Comparison of ENCODE assay signal across 3 cellular contexts in the genomic region with DNA sequence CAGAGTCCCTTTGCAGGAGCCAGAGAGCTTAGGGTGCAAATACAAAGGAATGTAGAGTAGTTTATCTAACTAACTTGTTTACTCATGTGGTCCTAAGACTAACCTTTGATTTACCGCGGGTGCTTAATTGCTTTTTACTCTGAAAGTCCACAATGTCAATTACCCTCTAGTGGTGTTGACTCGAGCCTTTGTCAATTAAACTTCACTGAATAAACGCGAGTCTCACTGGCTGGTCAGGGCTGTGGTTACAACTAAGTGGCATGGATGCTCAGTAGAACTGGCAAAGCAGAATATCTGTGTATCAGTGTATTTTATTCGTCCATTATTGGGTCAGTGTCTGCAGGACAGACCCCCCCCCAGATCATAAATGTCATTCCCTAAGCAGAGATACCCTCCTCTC.
"Had no signal": no experiment of that assay in that cellular context is flagged by ENCODE, and none has a peak within 500 bp of the region (broad histone marks: within the 10 kb centered on the region; RNA-seq: fewer than 3 reads in every experiment).

No MANE protein-coding gene starts in this region.

- DNase-seq: GDM1, GF-D8 had no signal

- ATAC-seq: GM12878 had no signal

- H3K4me3 ChIP-seq: GM12878 had no signal
